ENCODE assay signal across 22 cellular contexts in genomic region chr1:162090378-162090777, GRCh38. TPM values are rescaled to one million over a fixed set of nuclear protein-coding genes. Genes with fewer than 3 reads are reported as not detected.
DNase-seq lines count a peak whose midpoint lies in the region; FAIRE-seq and TF ChIP-seq lines count a peak whose summit lies in the region.
"Had no signal": no experiment of that assay in that cellular context is flagged by ENCODE, and none has a peak within 500 bp of the region (broad histone marks: within the 10 kb centered on the region; RNA-seq: fewer than 3 reads in every experiment).

No MANE protein-coding gene starts in this region.

- H3K4me3 ChIP-seq in HEK293 (ENCODE audit: low read depth, low read length) (no peak overlapping the region), PC-9 (peak overlapping the region; percentile 17; the same call in 1 of the 2 replicates), mesendoderm (ENCODE audit: low read length) (no peak overlapping the region)
- H3K4me3 ChIP-seq: GM23338 had no signal

- H3K36me3 ChIP-seq in HEK293 (ENCODE audit: control insufficient read depth in 2 of 2, insufficient read depth in 1 of 2, low read length in 2 of 2) (no peaks in the 10 kb centered on the region), PC-9 (ENCODE audit: low read depth) (peaks cover 9% of the 10 kb centered on the region), mesendoderm (ENCODE audit: control insufficient read depth, insufficient read depth, low read length) (no peaks in the 10 kb centered on the region)
- H3K36me3 ChIP-seq: BE2C had no signal

- no peak overlapping the region for H3K18ac ChIP-seq in mesendoderm (ENCODE audit: low read length)

- H3K4me2 ChIP-seq in PC-9 (peak overlapping the region; percentile 17), mesendoderm (ENCODE audit: low read length) (no peak overlapping the region)

- no peak overlapping the region for H2BK15ac ChIP-seq in mesendoderm (replicated peaks; ENCODE audit: low read depth)

- H3K27ac ChIP-seq in HEK293 (ENCODE audit: extremely low read depth, low read depth, low read length), result no peak overlapping the region
- H3K27ac ChIP-seq in PC-9, result 0 out of 2 replicates have a peak overlapping the region, but pooled peaks have one; percentile 62
- no peak overlapping the region for H3K27ac ChIP-seq in mesendoderm (ENCODE audit: low read depth, low read length)
- H3K27ac ChIP-seq: HL-60 had no signal

- peak; percentile 81 for FAIRE-seq in frontal cortex (lab: Jason Lieb, UNC)
- FAIRE-seq: G401.6, GM12892, GM18507, H54, HepG2 had no signal

- no peak overlapping the region for H2AFZ ChIP-seq in PC-9
- H2AFZ ChIP-seq: GM23338 had no signal

- peaks cover 98% of the 10 kb centered on the region for H3K79me2 ChIP-seq in PC-9 (ENCODE audit: low read depth)
- H3K79me2 ChIP-seq in mesendoderm (ENCODE audit: control insufficient read depth, insufficient read depth, low read length), result peaks cover 7% of the 10 kb centered on the region

- H3K56ac ChIP-seq in mesendoderm (ENCODE audit: low read length), result no peak overlapping the region

- WGBS in mesendoderm (ENCODE audit: extremely low coverage, insufficient coverage, low lambda C conversion rate), result no CpG with 5 or more reads among the region's 2 CpGs

- TF ChIP-seq CTCF in HEK293 (tag by site-specific recombination; IDR thresholded peaks at IDR 0.05), result no peak
- TF ChIP-seq CTCF in PC-9 (conservative IDR thresholded peaks at IDR 0.05), result no peak

- no peak overlapping the region for H3K4ac ChIP-seq in mesendoderm (ENCODE audit: low read depth, low read length)

- BruUV-seq in PC-9 (replicated peaks; lab: Mats Ljungman, UMichigan), result no TSS peak

- peaks cover 8% of the 10 kb centered on the region for H3K79me1 ChIP-seq in mesendoderm (ENCODE audit: low read length)

- POLR2A ChIA-PET in HEK293 (lab: Yijun Ruan, JAX), result no interaction called here
- POLR2A ChIA-PET in PC-9 (lab: Charles Lee; ENCODE audit: unreplicated experiment), result interaction anchor here (0.6 kb wide), 1 partner anchor 86 kb away, joined by 14 read pairs; no protein-coding TSS in a partner anchor

- no peak overlapping the region for H4K8ac ChIP-seq in mesendoderm (ENCODE audit: low read depth, low read length)

- H3K27me3 ChIP-seq in PC-9 (ENCODE audit: insufficient read depth, low read depth), result no peaks in the 10 kb centered on the region
- H3K27me3 ChIP-seq in mesendoderm (ENCODE audit: insufficient read depth, low read length, poor library complexity), result no peaks in the 10 kb centered on the region
- H3K27me3 ChIP-seq: BE2C had no signal

- H3K4me1 ChIP-seq in HEK293 (ENCODE audit: control insufficient read depth, insufficient read depth, low read length) (peaks cover 11% of the 10 kb centered on the region), PC-9 (replicated peaks; ENCODE audit: insufficient read depth) (peaks cover 85% of the 10 kb centered on the region), mesendoderm (ENCODE audit: control insufficient read depth, low read depth, low read length) (peaks cover 8% of the 10 kb centered on the region)

- no peak overlapping the region for H2AK5ac ChIP-seq in mesendoderm (ENCODE audit: low read length)

- H4K20me1 ChIP-seq in PC-9 (ENCODE audit: insufficient read depth), result no peaks in the 10 kb centered on the region; the same call in 1 of the 2 replicates

- no peak overlapping the region for H3K23ac ChIP-seq in mesendoderm (ENCODE audit: low read length)

- no peak overlapping the region for H4K5ac ChIP-seq in mesendoderm (ENCODE audit: low read length)

- peaks cover 32% of the 10 kb centered on the region; the same call in 1 of the 2 replicates for H3F3A ChIP-seq in PC-9 (ENCODE audit: insufficient read depth, low read depth)

- H3K9ac ChIP-seq in mesendoderm (ENCODE audit: low read length), result no peak overlapping the region

- intact Hi-C loops in PC-9 (cut with micrococcal nuclease; ENCODE audit: unreplicated experiment), result no loop called here

- H3K9me3 ChIP-seq in HEK293 (ENCODE audit: control insufficient read depth, insufficient read depth, low read depth, low read length) (no peaks in the 10 kb centered on the region), PC-9 (ENCODE audit: insufficient read depth, low read depth) (peaks cover 8% of the 10 kb centered on the region; the same call in 1 of the 2 replicates)
- H3K9me3 ChIP-seq: BE2C had no signal

- CTCF ChIA-PET in HEK293 (lab: Yijun Ruan, JAX) (interaction anchor here (0.7 kb wide), 1 partner anchor 400 kb away, joined by 3 read pairs; no protein-coding TSS in a partner anchor), PC-9 (lab: Charles Lee) (no interaction called here)

- H3K9me2 ChIP-seq in PC-9 (ENCODE audit: insufficient read depth), result no peaks in the 10 kb centered on the region

- H2BK120ac ChIP-seq in mesendoderm (ENCODE audit: low read depth, low read length), result no peak overlapping the region

- H2BK5ac ChIP-seq in mesendoderm (ENCODE audit: low read length), result no peak overlapping the region

- DNase-seq in PC-9 (no peak), frontal cortex (ENCODE audit: low spot score in 2 of 2) (no peak), inferior parietal cortex (ENCODE audit: extremely low spot score) (no peak), NCI-H1436 treated with DMSO at 0.1 percent for 48 hours (lab: John Stamatoyannopoulos, UW) (no peak), mesendoderm (no peak)
- DNase-seq: ACHN; BE2C; C1 segment of cervical spinal cord; CD4-positive, CD25-positive, alpha-beta regulatory T cell; CD8-positive, alpha-beta memory T cell; COR-L47; HCEC 1CT; HFFc6 had no signal

TF ChIP-seq in HEK293, 187 proteins besides CTCF, POLR2A, EP300 and RAD21:
- TF ChIP-seq ZNF133 (tag by site-specific recombination; IDR thresholded peaks at IDR 0.05) (peak; percentile 90), ZNF585B (tag by site-specific recombination; IDR thresholded peaks at IDR 0.05) (0 out of 2 replicates have a peak, but pooled peaks have one; percentile 6), ZNF23 (tag by site-specific recombination; IDR thresholded peaks at IDR 0.05; ENCODE audit: borderline replicate concordance) (no peak), ZSCAN30 (tag by site-specific recombination; IDR thresholded peaks at IDR 0.05) (no peak)

RNA-seq across cellular contexts. Expression of gene NOS1AP, which starts 20.9 kb away (rescaled TPM):
- total RNA-seq in PC-9 (2021) (9.2 and 9.9 TPM in 2 replicates), frontal cortex (4.9 TPM)
- polyA plus RNA-seq in mesendoderm (2013, experiment 1 of 2), result 10.6 TPM
- 10.8 TPM for polyA plus RNA-seq in mesendoderm (2013, experiment 2 of 2)
- total RNA-seq: CD4-positive, CD25-positive, alpha-beta regulatory T cell had no signal
- polyA plus RNA-seq: CD4-positive, CD25-positive, alpha-beta regulatory T cell; CD8-positive, alpha-beta memory T cell; IgD-negative memory B cell had no signal
